27 cellular contexts compared by ENCODE assay signal in genomic region chr15:57370929-57371328, GRCh38. TPM values are rescaled to one million over a fixed set of nuclear protein-coding genes. Genes with fewer than 3 reads are reported as not detected.
"Had no signal": no experiment of that assay in that cellular context is flagged by ENCODE, and none has a peak within 500 bp of the region (broad histone marks: within the 10 kb centered on the region; RNA-seq: fewer than 3 reads in every experiment).

No MANE protein-coding gene starts in this region.

- H3K4me3 ChIP-seq: dorsolateral prefrontal cortex, gastrocnemius medialis, heart right ventricle, left lung, mucosa of descending colon, pancreas, right lobe of liver, smooth muscle cell, stomach, thyroid gland had no signal

- H3K4me1 ChIP-seq: gastrocnemius medialis, left lung, pancreas, right lobe of liver had no signal

- H3K27ac ChIP-seq: dorsolateral prefrontal cortex, gastrocnemius medialis, heart right ventricle, left lung, neutrophil, pancreas, right lobe of liver, stomach, thyroid gland had no signal

- FAIRE-seq: colon, kidney, pancreas had no signal

- H3K4me2 ChIP-seq: smooth muscle cell had no signal

- H3K27me3 ChIP-seq: pancreas, right lobe of liver, thyroid gland had no signal

- H3K9me3 ChIP-seq: gastrocnemius medialis, heart right ventricle, left lung, mucosa of descending colon, neutrophil, pancreas, right lobe of liver, stomach, thyroid gland had no signal

- H3K36me3 ChIP-seq: gastrocnemius medialis, heart right ventricle, left lung, neutrophil, pancreas, right lobe of liver, stomach, thyroid gland had no signal

- ATAC-seq: gastrocnemius medialis, heart right ventricle, left cardiac atrium, left lung, mucosa of descending colon, pancreas, right lobe of liver had no signal

- DNase-seq: dorsolateral prefrontal cortex; effector CD4-positive, alpha-beta T cell; foreskin fibroblast; gastrocnemius medialis; glutamatergic neuron; heart right ventricle; hypothalamus; immature natural killer cell; kidney; left cardiac atrium; left lung; mesenchymal stem cell; mucosa of descending colon; naive B cell; pancreas; right lobe of liver; stimulated activated CD4-positive, alpha-beta T cell treated with anti-CD3 and anti-CD28 coated beads, Interleukin-12 subunit alpha, Interleukin-12 subunit beta, amount 100 ng/mL, for 4 hours; stimulated activated CD4-positive, alpha-beta T cell treated with anti-CD3 and anti-CD28 coated beads, Interleukin-1b, Interleukin-23, amount 100 ng/mL, for 48 hours; stimulated activated CD4-positive, alpha-beta T cell treated with anti-CD3 and anti-CD28 coated beads, Interleukin-4, amount 100 ng/mL, for 1 hour; stimulated activated CD8-positive, alpha-beta memory T cell treated with anti-CD3 and anti-CD28 coated beads, Interleukin-4, amount 100 ng/mL, for 48 hours; stimulated activated naive CD4-positive, alpha-beta T cell treated with Interleukin-2 at 50 U/mL for 16 hours; stomach; thyroid gland had no signal

RNA-seq across cellular contexts. Expression of gene CGNL1, which starts 5.4 kb away (rescaled TPM):
- total RNA-seq: natural killer cell treated with Interleukin-12 subunit alpha and Interleukin-12 subunit beta and Interleukin-15 and Interleukin-18, amount 100 ng/mL, for 72 hours had no signal
- polyA plus RNA-seq: immature natural killer cell had no signal
